Comparison of ENCODE assay signal across 26 cellular contexts in the genomic region with DNA sequence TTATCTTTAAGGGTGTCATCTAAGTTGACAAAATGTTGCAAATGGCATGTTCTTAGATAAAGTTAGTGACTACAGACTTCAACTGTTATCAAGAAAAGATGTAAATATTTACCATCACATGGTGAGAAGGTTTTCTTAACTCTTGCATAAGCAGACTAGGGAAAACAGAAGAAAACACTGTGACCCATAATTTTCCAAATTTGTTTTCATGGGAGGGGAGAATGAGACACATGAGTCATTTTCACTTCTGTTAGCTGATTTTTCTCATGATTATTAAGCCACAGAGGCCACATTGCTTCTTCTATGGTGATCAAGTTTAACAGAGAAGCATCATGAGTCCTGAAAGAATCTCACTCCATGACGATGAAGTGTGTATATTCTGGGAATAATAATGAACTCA. TPM values are rescaled to one million over a fixed set of nuclear protein-coding genes. Genes with fewer than 3 reads are reported as not detected.
"Had no signal": no experiment of that assay in that cellular context is flagged by ENCODE, and none has a peak within 500 bp of the region (broad histone marks: within the 10 kb centered on the region; RNA-seq: fewer than 3 reads in every experiment).

No MANE protein-coding gene starts in this region.

- H3K4me3 ChIP-seq: MG63, SK-N-MC had no signal

- H3K27me3 ChIP-seq: MG63 had no signal

- H3K36me3 Mint-ChIP-seq: activated CD8-positive, alpha-beta memory T cell treated with anti-CD3 and anti-CD28 coated beads, Interleukin-2, amount 10 ng/mL, durations not matched to agents 7 days and 5 days; activated naive CD4-positive, alpha-beta T cell treated with anti-CD3 and anti-CD28 coated beads, Interleukin-2, amount 50 U/mL, for 72 hours; T-cell had no signal

- DNase-seq: activated B cell treated with CpG ODN at 0.5 μM for 24 hours; activated CD4-positive, alpha-beta T cell treated with anti-CD3 and anti-CD28 coated beads for 1 hour; activated CD4-positive, alpha-beta T cell treated with anti-CD3 and anti-CD28 coated beads, Interleukin-2, amount 10 ng/mL, durations not matched to agents 24 days and 14 days; activated CD4-positive, alpha-beta T cell treated with anti-CD3 and anti-CD28 coated beads, Interleukin-2, amount 50 U/mL, for 48 hours; activated CD8-positive, alpha-beta memory T cell treated with anti-CD3 and anti-CD28 coated beads, Interleukin-2, amount 10 ng/mL, durations not matched to agents 7 days and 5 days; activated effector memory CD4-positive, alpha-beta T cell treated with anti-CD3 and anti-CD28 coated beads, Interleukin-2, amount 50 U/mL, for 16 hours; activated naive CD4-positive, alpha-beta T cell treated with Interleukin-2 at 50 U/mL for 16 hours; activated T-cell treated with anti-CD3 and anti-CD28 coated beads, Interleukin-2, amount 50 U/mL, for 24 hours; cerebellar nuclear complex; KG1; MG63; NCI-H1105; NCI-H1436 treated with DMSO at 0.1 percent for 48 hours; NCI-H187; NCI-H2081; NCI-H510A treated with DMSO at 0.1 percent for 48 hours; PC-3; SIG-M5; T-cell; T-helper 2 cell; T1000 had no signal

- H3K4me1 Mint-ChIP-seq: activated B cell treated with CpG ODN at 0.5 μM for 24 hours, T-cell had no signal

- FAIRE-seq: RCC 7860, TTC549 had no signal

- H3K27ac Mint-ChIP-seq: activated B cell treated with CpG ODN at 0.5 μM for 24 hours; activated CD4-positive, alpha-beta T cell treated with anti-CD3 and anti-CD28 coated beads, Interleukin-2, amount 10 ng/mL, durations not matched to agents 24 days and 14 days; activated CD8-positive, alpha-beta memory T cell treated with anti-CD3 and anti-CD28 coated beads, Interleukin-2, amount 10 ng/mL, durations not matched to agents 7 days and 5 days; activated naive CD4-positive, alpha-beta T cell treated with anti-CD3 and anti-CD28 coated beads, Interleukin-2, amount 50 U/mL, for 72 hours; activated T-cell treated with anti-CD3 and anti-CD28 coated beads, Interleukin-2, amount 50 U/mL, for 24 hours; activated T-helper 1 cell treated with anti-CD3 and anti-CD28 coated beads, Interleukin-12 subunit alpha, Interleukin-12 subunit beta, Interleukin-2, Interleukin-4 antibody, amounts not matched to agents 30 ng/mL and 10 ng/mL and 1 ng/mL, durations not matched to agents 14 hours and 24 hours and 36 hours; T-cell had no signal

- ATAC-seq: activated CD8-positive, alpha-beta memory T cell treated with anti-CD3 and anti-CD28 coated beads, Interleukin-2, amount 10 ng/mL, durations not matched to agents 7 days and 5 days; activated naive CD4-positive, alpha-beta T cell treated with anti-CD3 and anti-CD28 coated beads, Interleukin-2, amount 50 U/mL, for 72 hours; PC-3; T-cell had no signal

- H3K27ac ChIP-seq: SK-N-MC had no signal

- H3K9me3 Mint-ChIP-seq: activated B cell treated with CpG ODN at 0.5 μM for 24 hours; activated CD4-positive, alpha-beta T cell treated with anti-CD3 and anti-CD28 coated beads, Interleukin-2, amount 10 ng/mL, durations not matched to agents 24 days and 14 days; activated naive CD4-positive, alpha-beta T cell treated with anti-CD3 and anti-CD28 coated beads, Interleukin-2, amount 50 U/mL, for 72 hours; activated T-cell treated with anti-CD3 and anti-CD28 coated beads, Interleukin-2, amount 50 U/mL, for 24 hours; activated T-helper 1 cell treated with anti-CD3 and anti-CD28 coated beads, Interleukin-12 subunit alpha, Interleukin-12 subunit beta, Interleukin-2, Interleukin-4 antibody, amounts not matched to agents 30 ng/mL and 10 ng/mL and 1 ng/mL, durations not matched to agents 14 hours and 24 hours and 36 hours; T-cell had no signal

- H3K9me3 ChIP-seq: MG63 had no signal

- H3K36me3 ChIP-seq: MG63 had no signal

- H3K4me3 Mint-ChIP-seq: activated B cell treated with CpG ODN at 0.5 μM for 24 hours; activated CD4-positive, alpha-beta T cell treated with anti-CD3 and anti-CD28 coated beads, Interleukin-2, amount 10 ng/mL, durations not matched to agents 24 days and 14 days; activated CD8-positive, alpha-beta memory T cell treated with anti-CD3 and anti-CD28 coated beads, Interleukin-2, amount 10 ng/mL, durations not matched to agents 7 days and 5 days; activated T-cell treated with anti-CD3 and anti-CD28 coated beads, Interleukin-2, amount 50 U/mL, for 24 hours; activated T-helper 1 cell treated with anti-CD3 and anti-CD28 coated beads, Interleukin-12 subunit alpha, Interleukin-12 subunit beta, Interleukin-2, Interleukin-4 antibody, amounts not matched to agents 30 ng/mL and 10 ng/mL and 1 ng/mL, durations not matched to agents 14 hours and 24 hours and 36 hours; T-cell had no signal

RNA-seq across cellular contexts. Expression of gene SYTL5, which starts 30.2 kb away (rescaled TPM):
- total RNA-seq: activated B cell treated with CpG ODN at 0.5 μM for 24 hours; activated CD4-positive, alpha-beta T cell treated with anti-CD3 and anti-CD28 coated beads, Interleukin-2, amount 10 ng/mL, durations not matched to agents 24 days and 14 days; activated CD8-positive, alpha-beta memory T cell treated with anti-CD3 and anti-CD28 coated beads, Interleukin-2, amount 10 ng/mL, durations not matched to agents 7 days and 5 days; activated naive CD4-positive, alpha-beta T cell treated with anti-CD3 and anti-CD28 coated beads, Interleukin-2, amount 50 U/mL, for 72 hours; activated T-helper 1 cell treated with anti-CD3 and anti-CD28 coated beads, Interleukin-12 subunit alpha, Interleukin-12 subunit beta, Interleukin-2, Interleukin-4 antibody, amounts not matched to agents 30 ng/mL and 10 ng/mL and 1 ng/mL, durations not matched to agents 14 hours and 24 hours and 36 hours had no signal
